9 cellular contexts compared by ENCODE assay signal in the genomic region with DNA sequence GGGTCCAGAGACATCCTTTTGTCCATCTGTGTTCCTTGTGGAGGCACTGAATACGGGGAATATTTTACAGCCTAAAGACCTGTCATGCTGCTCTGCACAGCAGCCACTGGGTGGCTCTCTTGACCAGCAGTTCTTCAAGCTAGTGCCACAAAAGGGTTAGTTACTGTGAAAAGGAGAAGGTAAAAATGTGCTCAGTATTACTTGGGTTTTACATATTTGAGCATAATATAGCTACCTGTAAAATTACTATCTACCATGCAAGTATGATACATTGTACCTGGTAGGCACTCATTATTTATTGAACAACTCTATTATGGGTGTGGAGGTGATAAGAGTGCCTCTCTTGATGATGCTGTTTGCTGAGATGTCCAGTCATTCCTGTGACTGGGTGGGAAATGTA. TPM values are rescaled to one million over a fixed set of nuclear protein-coding genes. Genes with fewer than 3 reads are reported as not detected.
DNase-seq lines count a peak whose midpoint lies in the region; ATAC-seq and TF ChIP-seq lines count a peak whose summit lies in the region.
"Had no signal": no experiment of that assay in that cellular context is flagged by ENCODE, and none has a peak within 500 bp of the region (broad histone marks: within the 10 kb centered on the region; RNA-seq: fewer than 3 reads in every experiment).

No MANE protein-coding gene starts in this region.

- H3K36me3 ChIP-seq in lung (ENCODE audit: control insufficient read depth in 2 of 2, insufficient read depth in 2 of 2, low read length in 2 of 2), result peaks cover 9 to 16% of the 10 kb centered on the region in 2 donors
- peaks cover 27% of the 10 kb centered on the region for H3K36me3 ChIP-seq in suprapubic skin

- peak; percentile 86 for DNase-seq in Ammon's horn (ENCODE audit: low spot score)
- DNase-seq in GM13977 (ENCODE audit: low spot score), result peak; percentile 65
- DNase-seq in NCI-H1092 treated with DMSO at 0.1 percent for 48 hours (lab: John Stamatoyannopoulos, UW), result peak; percentile 46
- peak; percentile 84 for DNase-seq in SKM-1 treated with dmso at 0.1 percent for 144 hours (lab: John Stamatoyannopoulos, UW; ENCODE audit: unreplicated experiment)
- peak; percentile 81 for DNase-seq in dermis blood vessel endothelial cell
- DNase-seq in lung (ENCODE audit: low spot score), result peak; percentile 50
- DNase-seq in suprapubic skin (ENCODE audit: low spot score in 2 of 2), result no peak

- H3K27me3 ChIP-seq in lung (ENCODE audit: control insufficient read depth, insufficient read depth), result no peaks in the 10 kb centered on the region
- H3K27me3 ChIP-seq in suprapubic skin, result no peaks in the 10 kb centered on the region

- peak; percentile 92 for TF ChIP-seq CTCF in GM13977 (IDR thresholded peaks at IDR 0.05; ENCODE audit: extremely low read depth, insufficient read depth, missing control alignments)
- TF ChIP-seq CTCF in lung (IDR thresholded peaks at IDR 0.05; ENCODE audit: control extremely low read depth, extremely low read depth), result peak; percentile 85
- peak; percentile 67 to 77 for TF ChIP-seq CTCF in suprapubic skin (IDR thresholded peaks at IDR 0.05)

- H3K9me3 ChIP-seq in lung (ENCODE audit: control insufficient read depth in 2 of 2, insufficient read depth in 1 of 2, low read length in 1 of 2) (no peaks in the 10 kb centered on the region), suprapubic skin (no peaks in the 10 kb centered on the region)

- no peak for TF ChIP-seq POLR2A in suprapubic skin (IDR thresholded peaks at IDR 0.05)

- ATAC-seq in HG02642 (IDR thresholded peaks at IDR 0.05; ENCODE audit: poor library complexity, unreplicated experiment), result peak; percentile 84
- ATAC-seq in lung (ENCODE audit: insufficient read depth, low FRiP score), result no peak

- peaks cover 0 to 4% of the 10 kb centered on the region in 2 donors for H3K4me1 ChIP-seq in lung (ENCODE audit: control insufficient read depth in 2 of 2, insufficient read depth in 2 of 2, low read length in 2 of 2)
- no peaks in the 10 kb centered on the region for H3K4me1 ChIP-seq in suprapubic skin

- no peak overlapping the region for H3K27ac ChIP-seq in lung (ENCODE audit: low read depth in 1 of 2, low read length in 1 of 2)
- no peak overlapping the region for H3K27ac ChIP-seq in suprapubic skin
- H3K27ac ChIP-seq: skin epidermis had no signal

- H3K4me3 ChIP-seq in lung (no peak overlapping the region), suprapubic skin (no peak overlapping the region)
- H3K4me3 ChIP-seq: skin epidermis had no signal

- no peak for TF ChIP-seq EP300 in suprapubic skin (IDR thresholded peaks at IDR 0.05)

- WGBS in lung, 2 donors, result 28 to 50% methylated on average over 1 of the region's 1 CpG
- WGBS in suprapubic skin, result 53% methylated on average over 1 of the region's 1 CpG

- in situ Hi-C loops in GM13977 (cut with MboI; ENCODE audit: low pct_unique_long_range_greater_than_20kb, low sequenced_read_pairs, unreplicated experiment), result loop anchor here (10.0 kb wide), 2 partner anchors 289 to 319 kb away; no protein-coding TSS in a partner anchor

RNA-seq across cellular contexts. Expression of gene FZD5, which starts 23.6 kb away (rescaled TPM):
- total RNA-seq in dermis blood vessel endothelial cell (5.3 and 5.4 TPM in 2 replicates), lung (10 to 100 TPM; 30.5 to 47.8 TPM), suprapubic skin (1 to 10 TPM; 2.7 to 4.6 (median 3.3) TPM)
- polyA plus RNA-seq in lung, result 10 to 100 TPM in 1 of 2 donors, 1 to 10 TPM in 1; 9.8 to 10.6 TPM

RNA-seq across cellular contexts. Expression of gene CCNYL1, which starts 34.7 kb away (rescaled TPM):
- 30.3 and 53.9 TPM in 2 replicates for total RNA-seq in dermis blood vessel endothelial cell
- total RNA-seq in lung, result 10 to 100 TPM; 11.1 to 25.1 TPM
- 10 to 100 TPM; 11.3 to 14.2 TPM for polyA plus RNA-seq in lung
- total RNA-seq in suprapubic skin, result 10 to 100 TPM in 1 of 4 donors, 1 to 10 TPM in 3; 3.1 to 11.3 (median 5.4) TPM

Comparison
In these comparisons a context has a peak if more than half of its experiments do, and no peak if none do; other contexts are left out.
1. DNase-seq: peak in Ammon's horn (single experiment), GM13977 (single experiment), NCI-H1092 treated with DMSO at 0.1 percent for 48 hours (single experiment), SKM-1 treated with dmso at 0.1 percent for 144 hours (single experiment), dermis blood vessel endothelial cell (single experiment) and lung (single experiment); none in suprapubic skin (0 of 2).
2. Peak in every context shown above with its lines, with median percentiles within 50 percentile points of each other: CTCF ChIP-seq.